In genomic region chr13:21287331-21287907, GRCh38 we compare ENCODE assay signal across 20 cellular contexts.
A peak's percentile ranks its signal among the peaks of the same experiment; 100 is the strongest.
DNase-seq lines count a peak whose midpoint lies in the region; ATAC-seq, FAIRE-seq and TF ChIP-seq lines count a peak whose summit lies in the region.
"Had no signal": no experiment of that assay in that cellular context is flagged by ENCODE, and none has a peak within 500 bp of the region (broad histone marks: within the 10 kb centered on the region; RNA-seq: fewer than 3 reads in every experiment).

No MANE protein-coding gene starts in this region.

- no peaks in the 10 kb centered on the region for H3K9me3 Mint-ChIP-seq in GM23338
- H3K9me3 Mint-ChIP-seq in H9: no peaks in the 10 kb centered on the region
- H3K9me3 Mint-ChIP-seq: CD8-positive, alpha-beta T cell; HFFc6 had no signal

- H4K91ac ChIP-seq in H9 (ENCODE audit: insufficient read length, low read depth, low read length) (no peak overlapping the region), H1 (replicated peaks; ENCODE audit: insufficient read length, low read length) (no peak overlapping the region)

- H2BK15ac ChIP-seq in H9 (ENCODE audit: low read depth, low read length) (no peak overlapping the region), H1 (ENCODE audit: low read length) (no peak overlapping the region)

- H3K79me1 ChIP-seq in H9 (ENCODE audit: insufficient read depth, low read depth, low read length, poor library complexity, severe bottlenecking) (no peaks in the 10 kb centered on the region), H1 (ENCODE audit: low read depth, low read length) (no peaks in the 10 kb centered on the region)

- no peak overlapping the region for H2BK20ac ChIP-seq in H9 (ENCODE audit: low read depth, low read length, poor library complexity, severe bottlenecking)
- no peak overlapping the region for H2BK20ac ChIP-seq in H1 (ENCODE audit: low read length)

- H3K4me1 ChIP-seq in GM23338 (ENCODE audit: insufficient read depth) (no peaks in the 10 kb centered on the region), H9 (ENCODE audit: insufficient read depth, low read length) (no peaks in the 10 kb centered on the region), H1 (replicated peaks in 1 of 4; ENCODE audit: control insufficient read depth in 3 of 4, insufficient read depth in 4 of 4, low read length in 3 of 4) (peaks cover 0 to 3% (median 0%) of the 10 kb centered on the region in 4 experiments; a peak in 2 of 7 replicates)
- H3K4me1 ChIP-seq: BLaER1, Caco-2, HAP-1 had no signal

- peak; percentile 11 for DNase-seq in GM23338 (ENCODE audit: low spot score)
- peak; percentile 30 for DNase-seq in H9
- no peak for DNase-seq in H1 (ENCODE audit: low read depth in 1 of 2, low spot score in 2 of 2)
- DNase-seq in NAMALWA (ENCODE audit: low spot score): no peak
- DNase-seq: Caco-2; CD4-positive, CD25-positive, alpha-beta regulatory T cell; CD8-positive, alpha-beta T cell; DMS153; DND-41; GOT3; HFFc6 had no signal

- no peak for TF ChIP-seq RAD21 in H1 (IDR thresholded peaks at IDR 0.05 in 1 of 2, conservative IDR thresholded peaks at IDR 0.05 in 1 of 2; ENCODE audit: low read depth in 2 of 2, low read length in 2 of 2)

- H4K8ac ChIP-seq in H9 (replicated peaks; ENCODE audit: insufficient read length, low read depth, low read length) (no peak overlapping the region), H1 (ENCODE audit: extremely low read depth, insufficient read depth, low read length) (peak overlapping the region; percentile 35; the same call in 1 of the 2 replicates)

- H3F3A ChIP-seq in GM23338 (replicated peaks; ENCODE audit: low read depth): no peaks in the 10 kb centered on the region

- H3K27ac Mint-ChIP-seq in GM23338 (no peak overlapping the region), H9 (no peak overlapping the region; a peak in 1 of 7 replicates)
- H3K27ac Mint-ChIP-seq: B cell; CD4-positive, CD25-positive, alpha-beta regulatory T cell; CD8-positive, alpha-beta T cell; HFFc6 had no signal

- H3K4me3 ChIP-seq in GM23338: no peak overlapping the region
- H3K4me3 ChIP-seq in H1 (ENCODE audit: extremely low read depth in 1 of 4, insufficient read depth in 2 of 4, low read depth in 3 of 4, low read length in 4 of 4): no peak overlapping the region
- H3K4me3 ChIP-seq: BLaER1, GM12878, HAP-1 had no signal

- H3K56ac ChIP-seq in H9 (ENCODE audit: insufficient read length, low read depth, low read length) (no peak overlapping the region), H1 (replicated peaks; ENCODE audit: insufficient read length, low read depth, low read length) (no peak overlapping the region)

- no peak overlapping the region for H2BK120ac ChIP-seq in H9 (ENCODE audit: low read depth, low read length, poor library complexity, severe bottlenecking)
- H2BK120ac ChIP-seq in H1 (replicated peaks; ENCODE audit: low read depth, low read length): no peak overlapping the region

- TF ChIP-seq POLR2A in H1 (IDR thresholded peaks at IDR 0.05; ENCODE audit: control extremely low read depth in 1 of 2, low read depth in 2 of 2, low read length in 2 of 2): no peak

- H3K4ac ChIP-seq in H9 (ENCODE audit: low read depth, low read length) (no peak overlapping the region), H1 (replicated peaks; ENCODE audit: insufficient read length, low read depth, low read length) (no peak overlapping the region)

- H3K4me2 ChIP-seq in GM23338 (no peak overlapping the region), H9 (ENCODE audit: insufficient read depth, insufficient read length, low read length) (no peak overlapping the region), H1 (ENCODE audit: insufficient read depth in 1 of 2, low read depth in 2 of 2, low read length in 2 of 2) (no peak overlapping the region)
- H3K4me2 ChIP-seq: BLaER1 had no signal

- TF ChIP-seq EP300 in H1 (IDR thresholded peaks at IDR 0.05; ENCODE audit: borderline replicate concordance in 1 of 2, low read depth in 2 of 2, low read length in 2 of 2): no peak

- no peaks in the 10 kb centered on the region for H3K79me2 ChIP-seq in GM23338 (replicated peaks; ENCODE audit: insufficient read depth)
- no peaks in the 10 kb centered on the region for H3K79me2 ChIP-seq in H9 (ENCODE audit: insufficient read depth, low read length)
- H3K79me2 ChIP-seq in H1 (ENCODE audit: control insufficient read depth in 1 of 2, insufficient read depth in 2 of 2, low read length in 2 of 2): no peaks in the 10 kb centered on the region

- H3K23me2 ChIP-seq in H9 (ENCODE audit: insufficient read length, low read depth, low read length, poor library complexity, severe bottlenecking): no peaks in the 10 kb centered on the region
- H3K23me2 ChIP-seq in H1 (ENCODE audit: low read depth, low read length): no peaks in the 10 kb centered on the region; the same call in 1 of the 2 replicates

- peaks cover 7% of the 10 kb centered on the region; the same call in 1 of the 3 replicates for H3K4me1 Mint-ChIP-seq in GM23338
- peaks cover 2 to 7% of the 10 kb centered on the region in 2 experiments; a peak in 1 of 4 replicates for H3K4me1 Mint-ChIP-seq in H9
- H3K4me1 Mint-ChIP-seq: B cell; CD4-positive, CD25-positive, alpha-beta regulatory T cell had no signal

- H4K20me1 ChIP-seq in GM23338 (replicated peaks; ENCODE audit: insufficient read depth) (no peaks in the 10 kb centered on the region), H9 (ENCODE audit: control insufficient read depth, insufficient read depth, insufficient read length) (no peaks in the 10 kb centered on the region), H1 (replicated peaks in 1 of 2; ENCODE audit: control insufficient read depth in 1 of 2, insufficient read depth in 2 of 2, low read length in 2 of 2) (no peaks in the 10 kb centered on the region)
- H4K20me1 ChIP-seq: BLaER1 had no signal

- H3K14ac ChIP-seq in H9 (ENCODE audit: insufficient read depth, low read length) (no peak overlapping the region), H1 (ENCODE audit: insufficient read length) (no peak overlapping the region)

- H2BK12ac ChIP-seq in H9 (ENCODE audit: insufficient read length, low read depth, low read length) (no peak overlapping the region), H1 (ENCODE audit: low read depth, low read length) (no peak overlapping the region)

- H2AFZ ChIP-seq in GM23338 (peak overlapping the region; percentile 91), H9 (ENCODE audit: low read length) (no peak overlapping the region), H1 (ENCODE audit: low read length) (peak overlapping the region; percentile 54; the same call in 1 of the 2 replicates)

- H3K36me3 Mint-ChIP-seq in GM23338 (ENCODE audit: low read depth) (no peaks in the 10 kb centered on the region), H9 (ENCODE audit: insufficient read depth in 1 of 3, low read depth in 3 of 3) (no peaks in the 10 kb centered on the region)
- H3K36me3 Mint-ChIP-seq: CD4-positive, CD25-positive, alpha-beta regulatory T cell; CD8-positive, alpha-beta T cell had no signal

- POLR2A ChIA-PET in H1 (lab: Charles Lee; ENCODE audit: partially characterized antibody): interaction anchor here (1.2 kb wide), 1 partner anchor 171 kb away, joined by 3 read pairs; the partner anchor contains the start of gene ZDHHC20

- no peak overlapping the region for H3K18ac ChIP-seq in H9 (ENCODE audit: insufficient read length, low read depth, low read length)
- H3K18ac ChIP-seq in H1 (ENCODE audit: extremely low read depth, low read length): no peak overlapping the region

- H3K9me2 ChIP-seq in GM23338 (ENCODE audit: insufficient read depth): no peaks in the 10 kb centered on the region

- ATAC-seq in GM23338 (peak; percentile 63), HG03457 (IDR thresholded peaks at IDR 0.05; ENCODE audit: unreplicated experiment) (no peak), GM19452 (IDR thresholded peaks at IDR 0.05; ENCODE audit: unreplicated experiment) (no peak)
- ATAC-seq: CD8-positive, alpha-beta T cell; GM12878 had no signal

- H3K4me3 Mint-ChIP-seq in GM23338: no peak overlapping the region
- H3K4me3 Mint-ChIP-seq in H9: no peak overlapping the region
- H3K4me3 Mint-ChIP-seq: B cell; CD4-positive, CD25-positive, alpha-beta regulatory T cell; CD8-positive, alpha-beta T cell; HFFc6 had no signal

- peak overlapping the region; percentile 74; the same call in 1 of the 2 replicates for H3K27ac ChIP-seq in GM23338 (ENCODE audit: low read depth)
- no peak overlapping the region for H3K27ac ChIP-seq in H9 (ENCODE audit: insufficient read length, low read depth, low read length)
- H3K27ac ChIP-seq in H1 (ENCODE audit: low read depth, low read length): no peak overlapping the region
- H3K27ac ChIP-seq: BLaER1, C4-2B had no signal

- no peak overlapping the region for H4K5ac ChIP-seq in H9 (ENCODE audit: insufficient read length, low read depth, low read length)
- H4K5ac ChIP-seq in H1 (ENCODE audit: insufficient read length, low read depth, low read length): no peak overlapping the region

- no peak overlapping the region for H3K23ac ChIP-seq in H9 (ENCODE audit: insufficient read length, low read depth, low read length)
- no peak overlapping the region for H3K23ac ChIP-seq in H1 (ENCODE audit: insufficient read length)

- WGBS in H9 (ENCODE audit: extremely low coverage, insufficient read length, low lambda C conversion rate): no CpG with 5 or more reads among the region's 20 CpGs
- WGBS in H1 (ENCODE audit: extremely low coverage in 1 of 2, insufficient coverage in 1 of 2, insufficient read length in 1 of 2, insufficient replicate concordance in 2 of 2, low coverage in 1 of 2, low lambda C conversion rate in 2 of 2, missing lambda C conversion rate in 1 of 2), 2 experiments: 90% methylated on average over 17 of the region's 20 CpGs; no CpG with 5 or more reads in 1 of the 2 experiments

- H3K36me3 ChIP-seq in GM23338 (ENCODE audit: insufficient read depth): no peaks in the 10 kb centered on the region
- H3K36me3 ChIP-seq in H1 (ENCODE audit: control insufficient read depth in 2 of 4, insufficient read depth in 4 of 4, low read length in 3 of 4): no peaks in the 10 kb centered on the region
- H3K36me3 ChIP-seq: BLaER1, HAP-1 had no signal

- H2AK5ac ChIP-seq in H9 (ENCODE audit: insufficient read length, low read length) (no peak overlapping the region), H1 (ENCODE audit: low read depth, low read length) (no peak overlapping the region)

- H2BK5ac ChIP-seq in H9 (ENCODE audit: insufficient read length, low read length) (no peak overlapping the region), H1 (ENCODE audit: low read depth, low read length) (no peak overlapping the region)

- H3K27me3 ChIP-seq in GM23338 (ENCODE audit: insufficient read depth) (no peaks in the 10 kb centered on the region), H9 (ENCODE audit: insufficient read depth, low read length) (no peaks in the 10 kb centered on the region), H1 (replicated peaks in 1 of 4; ENCODE audit: control insufficient read depth in 3 of 4, extremely low read depth in 1 of 4, insufficient read depth in 3 of 4, low read length in 3 of 4) (no peaks in the 10 kb centered on the region)
- H3K27me3 ChIP-seq: BLaER1 had no signal

- CTCF ChIA-PET in H1 (lab: Charles Lee; ENCODE audit: partially characterized antibody): interaction anchor here (0.7 to 3.9 kb wide), 4 partner anchors 10 to 238 kb away, joined by 3 to 11 read pairs (median 4); no protein-coding TSS in a partner anchor

- no peak overlapping the region for H3K9ac ChIP-seq in H9 (ENCODE audit: extremely low read depth, insufficient read length, low read length)
- H3K9ac ChIP-seq in H1 (replicated peaks in 1 of 4; ENCODE audit: extremely low read depth in 1 of 4, low read depth in 3 of 4, low read length in 3 of 4): no peak overlapping the region
- H3K9ac ChIP-seq: BLaER1 had no signal

- H3T11ph ChIP-seq in H9 (ENCODE audit: low read length): no peak overlapping the region

- no peak for FAIRE-seq in H1 (lab: Jason Lieb, UNC)
- FAIRE-seq: G401.6, GM12878, GM19239 had no signal

- H3K9me3 ChIP-seq in H9 (ENCODE audit: control insufficient read depth, low read depth, low read length): no peaks in the 10 kb centered on the region
- no peaks in the 10 kb centered on the region for H3K9me3 ChIP-seq in H1 (ENCODE audit: insufficient read depth in 2 of 2, low read depth in 1 of 2, low read length in 1 of 2)
- H3K9me3 ChIP-seq: BLaER1, Caco-2, HAP-1 had no signal

- H3K27me3 Mint-ChIP-seq in GM23338 (ENCODE audit: insufficient read depth, low read depth, poor library complexity) (no peaks in the 10 kb centered on the region), H9 (ENCODE audit: low read depth) (0 out of 2 replicates have a peak, but pooled peaks cover 2% of the 10 kb centered on the region)

- TF ChIP-seq CTCF in GM23338 (conservative IDR thresholded peaks at IDR 0.05; ENCODE audit: low read depth in 2 of 2) (no peak), H9 (conservative IDR thresholded peaks at IDR 0.05) (no peak), H1 (IDR thresholded peaks at IDR 0.05; ENCODE audit: control extremely low read depth in 1 of 3, insufficient read depth in 1 of 3, low read depth in 1 of 3, low read length in 3 of 3) (no peak)

Comparison
In these comparisons a context has a peak if more than half of its experiments do, and no peak if none do; other contexts are left out.
1. DNase-seq: peak in GM23338 (single experiment) and H9 (single experiment); none in H1 (0 of 2) and NAMALWA (single experiment).